17 cellular contexts compared by ENCODE assay signal in the genomic region with DNA sequence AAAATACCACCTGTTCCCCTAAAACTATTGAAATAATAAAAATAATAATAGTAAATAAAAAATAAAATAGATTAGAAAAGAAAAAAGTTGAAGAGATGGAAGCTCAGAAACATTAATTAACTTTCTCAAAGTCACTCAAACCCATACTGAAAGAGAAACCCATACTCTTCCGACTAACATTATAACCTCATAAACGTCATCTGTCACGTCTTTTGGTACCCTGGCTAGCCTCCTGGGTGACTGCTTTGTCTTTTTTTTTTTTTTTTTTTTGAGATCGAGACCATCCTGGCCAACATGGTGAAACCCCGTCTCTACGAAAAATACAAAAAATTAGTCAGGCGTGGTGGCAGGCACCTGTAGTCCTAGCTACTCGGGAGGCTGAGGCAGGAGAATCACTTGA. TPM values are rescaled to one million over a fixed set of nuclear protein-coding genes. Genes with fewer than 3 reads are reported as not detected.
DNase-seq lines count a peak whose midpoint lies in the region; ATAC-seq lines count a peak whose summit lies in the region.
"Had no signal": no experiment of that assay in that cellular context is flagged by ENCODE, and none has a peak within 500 bp of the region (broad histone marks: within the 10 kb centered on the region; RNA-seq: fewer than 3 reads in every experiment).

No MANE protein-coding gene starts in this region.

- no peaks in the 10 kb centered on the region for H3K27me3 Mint-ChIP-seq in activated CD8-positive, alpha-beta memory T cell treated with anti-CD3 and anti-CD28 coated beads, Interleukin-2, amount 10 ng/mL, durations not matched to agents 7 days and 5 days
- no peaks in the 10 kb centered on the region for H3K27me3 Mint-ChIP-seq in CD8-positive, alpha-beta memory T cell
- H3K27me3 Mint-ChIP-seq in activated T-helper 2 cell treated with anti-CD3 and anti-CD28 coated beads, Interferon-gamma antibody, Interleukin-2, Interleukin-4, amounts not matched to agents 10 μg/mL and 5 μg/mL and 100 μg/mL, durations not matched to agents 14 hours and 24 hours and 36 hours (ENCODE audit: low read depth) = no peaks in the 10 kb centered on the region
- no peaks in the 10 kb centered on the region for H3K27me3 Mint-ChIP-seq in naive thymus-derived CD8-positive, alpha-beta T cell

- H3K27me3 ChIP-seq in CD8-positive, alpha-beta memory T cell (ENCODE audit: insufficient read depth, low read length, poor library complexity, severe bottlenecking) = no peaks in the 10 kb centered on the region
- H3K27me3 ChIP-seq: BLaER1 had no signal

- peak overlapping the region; percentile 83 for H3K27ac Mint-ChIP-seq in activated CD8-positive, alpha-beta memory T cell treated with anti-CD3 and anti-CD28 coated beads, Interleukin-2, amount 10 ng/mL, durations not matched to agents 7 days and 5 days
- peak overlapping the region; percentile 86 to 100 (median 94) for H3K27ac Mint-ChIP-seq in CD8-positive, alpha-beta memory T cell
- no peak overlapping the region for H3K27ac Mint-ChIP-seq in activated T-helper 2 cell treated with anti-CD3 and anti-CD28 coated beads, Interferon-gamma antibody, Interleukin-2, Interleukin-4, amounts not matched to agents 10 μg/mL and 5 μg/mL and 100 μg/mL, durations not matched to agents 14 hours and 24 hours and 36 hours
- peak overlapping the region; percentile 29 to 97 (median 77) for H3K27ac Mint-ChIP-seq in naive thymus-derived CD8-positive, alpha-beta T cell

- H3K27ac ChIP-seq in CD8-positive, alpha-beta memory T cell (ENCODE audit: low read depth, low read length) = peak overlapping the region; percentile 31
- H3K27ac ChIP-seq: BLaER1 had no signal

- POLR2A ChIA-PET in CD8-positive, alpha-beta memory T cell (lab: Charles Lee) = interaction anchor here (0.5 to 1.9 kb wide), 6 partner anchors 12 to 556 kb away, joined by 3 to 10 read pairs (median 5); partner anchors contain the start of gene SLFN11
- POLR2A ChIA-PET in naive thymus-derived CD8-positive, alpha-beta T cell (lab: Charles Lee) = interaction anchor here (0.6 to 1.5 kb wide), 5 partner anchors 9 to 217 kb away, joined by 3 to 4 read pairs (median 3); no protein-coding TSS in a partner anchor

- H3K9me3 Mint-ChIP-seq in activated CD8-positive, alpha-beta memory T cell treated with anti-CD3 and anti-CD28 coated beads, Interleukin-2, amount 10 ng/mL, durations not matched to agents 7 days and 5 days (ENCODE audit: low read depth) = no peaks in the 10 kb centered on the region
- H3K9me3 Mint-ChIP-seq in CD8-positive, alpha-beta memory T cell = no peaks in the 10 kb centered on the region
- peaks cover 6% of the 10 kb centered on the region for H3K9me3 Mint-ChIP-seq in activated T-helper 2 cell treated with anti-CD3 and anti-CD28 coated beads, Interferon-gamma antibody, Interleukin-2, Interleukin-4, amounts not matched to agents 10 μg/mL and 5 μg/mL and 100 μg/mL, durations not matched to agents 14 hours and 24 hours and 36 hours
- H3K9me3 Mint-ChIP-seq in naive thymus-derived CD8-positive, alpha-beta T cell = peaks cover 0 to 8% (median 0%) of the 10 kb centered on the region in 9 donors

- intact Hi-C loops in activated T-helper 2 cell treated with anti-CD3 and anti-CD28 coated beads, Interferon-gamma antibody, Interleukin-2, Interleukin-4, amounts not matched to agents 10 μg/mL and 5 μg/mL and 100 μg/mL, durations not matched to agents 14 hours and 24 hours and 36 hours (cut with micrococcal nuclease) = loop anchor here (2.0 kb wide), 1 partner anchor 315 kb away; no protein-coding TSS in a partner anchor

- no peak for DNase-seq in activated CD8-positive, alpha-beta memory T cell treated with anti-CD3 and anti-CD28 coated beads, Interleukin-2, amount 10 ng/mL, durations not matched to agents 7 days and 5 days
- DNase-seq in activated CD8-positive, alpha-beta memory T cell treated with anti-CD3 and anti-CD28 coated beads, Interleukin-2, amount 50 U/mL, for 4 hours = no peak
- DNase-seq in CD8-positive, alpha-beta memory T cell = peak in 1 of 5 donors; percentile 57
- no peak for DNase-seq in activated T-helper 2 cell treated with anti-CD3 and anti-CD28 coated beads, Interferon-gamma antibody, Interleukin-2, Interleukin-4, amounts not matched to agents 10 μg/mL and 5 μg/mL and 100 μg/mL, durations not matched to agents 14 hours and 24 hours and 36 hours (ENCODE audit: low spot score)
- DNase-seq in naive thymus-derived CD8-positive, alpha-beta T cell = no peak
- DNase-seq in HuH-7 (ENCODE audit: low spot score) (no peak), SKM-1 treated with dmso at 0.1 percent for 144 hours (lab: John Stamatoyannopoulos, UW; ENCODE audit: unreplicated experiment) (no peak), kidney tubule cell (ENCODE audit: low spot score) (no peak)
- DNase-seq: DMS 273 treated with DMSO at 0.1 percent for 48 hours, GDM1, HCEC 1CT, NCI-H1417, NCI-H187 treated with DMSO at 0.1 percent for 48 hours, OCI-M1 had no signal

- CTCF ChIA-PET in activated CD8-positive, alpha-beta memory T cell treated with anti-CD3 and anti-CD28 coated beads, Interleukin-2, amount 10 ng/mL, durations not matched to agents 7 days and 5 days (lab: Charles Lee) = interaction anchor here (0.7 to 1.3 kb wide), 3 partner anchors 90 to 218 kb away, joined by 3 read pairs; no protein-coding TSS in a partner anchor
- CTCF ChIA-PET in CD8-positive, alpha-beta memory T cell (lab: Charles Lee) = interaction anchor here (0.6 to 13.3 kb wide), 2 partner anchors 42 to 217 kb away, joined by 5 to 167 read pairs; no protein-coding TSS in a partner anchor

- H3K4me1 ChIP-seq in CD8-positive, alpha-beta memory T cell (ENCODE audit: insufficient read depth, low read length) = peaks cover 52% of the 10 kb centered on the region
- H3K4me1 ChIP-seq: BLaER1 had no signal

- H3K4me3 Mint-ChIP-seq in activated CD8-positive, alpha-beta memory T cell treated with anti-CD3 and anti-CD28 coated beads, Interleukin-2, amount 10 ng/mL, durations not matched to agents 7 days and 5 days = peak overlapping the region; percentile 70
- H3K4me3 Mint-ChIP-seq in CD8-positive, alpha-beta memory T cell = peak overlapping the region; percentile 71 to 87 (median 84)
- H3K4me3 Mint-ChIP-seq in activated T-helper 2 cell treated with anti-CD3 and anti-CD28 coated beads, Interferon-gamma antibody, Interleukin-2, Interleukin-4, amounts not matched to agents 10 μg/mL and 5 μg/mL and 100 μg/mL, durations not matched to agents 14 hours and 24 hours and 36 hours (ENCODE audit: low read depth) = peak overlapping the region; percentile 34
- H3K4me3 Mint-ChIP-seq in naive thymus-derived CD8-positive, alpha-beta T cell = peak overlapping the region in 9 of 10 donors; percentile 13 to 83 (median 69)

- ATAC-seq in activated CD8-positive, alpha-beta memory T cell treated with anti-CD3 and anti-CD28 coated beads, Interleukin-2, amount 10 ng/mL, durations not matched to agents 7 days and 5 days = peak; percentile 61
- ATAC-seq in naive thymus-derived CD8-positive, alpha-beta T cell = no peak
- ATAC-seq: GM12878 had no signal

- H3K36me3 Mint-ChIP-seq in activated CD8-positive, alpha-beta memory T cell treated with anti-CD3 and anti-CD28 coated beads, Interleukin-2, amount 10 ng/mL, durations not matched to agents 7 days and 5 days = peaks cover 82% of the 10 kb centered on the region
- peaks cover 17 to 42% (median 18%) of the 10 kb centered on the region in 3 donors for H3K36me3 Mint-ChIP-seq in CD8-positive, alpha-beta memory T cell
- peaks cover 69% of the 10 kb centered on the region for H3K36me3 Mint-ChIP-seq in activated T-helper 2 cell treated with anti-CD3 and anti-CD28 coated beads, Interferon-gamma antibody, Interleukin-2, Interleukin-4, amounts not matched to agents 10 μg/mL and 5 μg/mL and 100 μg/mL, durations not matched to agents 14 hours and 24 hours and 36 hours (ENCODE audit: low read depth)
- peaks cover 11 to 43% (median 33%) of the 10 kb centered on the region in 3 donors for H3K36me3 Mint-ChIP-seq in naive thymus-derived CD8-positive, alpha-beta T cell

- no peaks in the 10 kb centered on the region for H3K9me3 ChIP-seq in CD8-positive, alpha-beta memory T cell (ENCODE audit: low read length)
- H3K9me3 ChIP-seq: BLaER1 had no signal

- no peak overlapping the region for H3K4me3 ChIP-seq in CD8-positive, alpha-beta memory T cell (ENCODE audit: low read length)
- H3K4me3 ChIP-seq: BLaER1, GM12878 had no signal

- H3K4me1 Mint-ChIP-seq in activated CD8-positive, alpha-beta memory T cell treated with anti-CD3 and anti-CD28 coated beads, Interleukin-2, amount 10 ng/mL, durations not matched to agents 7 days and 5 days = peaks cover 71% of the 10 kb centered on the region
- peaks cover 70 to 90% (median 86%) of the 10 kb centered on the region in 3 donors for H3K4me1 Mint-ChIP-seq in CD8-positive, alpha-beta memory T cell
- H3K4me1 Mint-ChIP-seq in activated T-helper 2 cell treated with anti-CD3 and anti-CD28 coated beads, Interferon-gamma antibody, Interleukin-2, Interleukin-4, amounts not matched to agents 10 μg/mL and 5 μg/mL and 100 μg/mL, durations not matched to agents 14 hours and 24 hours and 36 hours (ENCODE audit: low read depth) = peaks cover 61% of the 10 kb centered on the region
- peaks cover 49 to 86% (median 79%) of the 10 kb centered on the region in 4 donors for H3K4me1 Mint-ChIP-seq in naive thymus-derived CD8-positive, alpha-beta T cell

- H3K36me3 ChIP-seq in CD8-positive, alpha-beta memory T cell (ENCODE audit: insufficient read depth, low read length) = no peaks in the 10 kb centered on the region
- H3K36me3 ChIP-seq: BLaER1 had no signal

RNA-seq across cellular contexts. Expression of gene SLFN12L, which starts 7.6 kb away (rescaled TPM):
- total RNA-seq in activated CD8-positive, alpha-beta memory T cell treated with anti-CD3 and anti-CD28 coated beads, Interleukin-2, amount 10 ng/mL, durations not matched to agents 7 days and 5 days = 100 to 1,000 TPM in 1 of 2 experiments, 10 to 100 TPM in 1; 95.4 to 197 TPM
- 10 to 100 TPM; 48.8 to 50.8 TPM for total RNA-seq in CD8-positive, alpha-beta memory T cell
- polyA plus RNA-seq in CD8-positive, alpha-beta memory T cell = 27.5 TPM
- 37.8 and 41.9 TPM in 2 replicates for total RNA-seq in activated T-helper 2 cell treated with anti-CD3 and anti-CD28 coated beads, Interferon-gamma antibody, Interleukin-2, Interleukin-4, amounts not matched to agents 10 μg/mL and 5 μg/mL and 100 μg/mL, durations not matched to agents 14 hours and 24 hours and 36 hours
- 10 to 100 TPM; 44.7 to 51.1 TPM for total RNA-seq in naive thymus-derived CD8-positive, alpha-beta T cell
- polyA plus RNA-seq in naive thymus-derived CD8-positive, alpha-beta T cell = 10 to 100 TPM in 2 of 3 donors, 1 to 10 TPM in 1; 9.6 to 12.3 (median 10.9) TPM
- total RNA-seq: RPMI7951 had no signal

RNA-seq across cellular contexts. Expression of gene SLFN14, which starts 30.8 kb away (rescaled TPM):
- total RNA-seq in activated CD8-positive, alpha-beta memory T cell treated with anti-CD3 and anti-CD28 coated beads, Interleukin-2, amount 10 ng/mL, durations not matched to agents 7 days and 5 days = under 1 TPM in 1 of 2 experiments, not detected in 1; 0.07 TPM
- under 1 TPM; 0.15 to 0.16 TPM for total RNA-seq in CD8-positive, alpha-beta memory T cell
- 0.13 TPM for polyA plus RNA-seq in CD8-positive, alpha-beta memory T cell
- total RNA-seq in activated T-helper 2 cell treated with anti-CD3 and anti-CD28 coated beads, Interferon-gamma antibody, Interleukin-2, Interleukin-4, amounts not matched to agents 10 μg/mL and 5 μg/mL and 100 μg/mL, durations not matched to agents 14 hours and 24 hours and 36 hours = not detected in 2 replicates
- not detected for total RNA-seq in naive thymus-derived CD8-positive, alpha-beta T cell
- under 1 TPM; 0.06 to 0.33 (median 0.13) TPM for polyA plus RNA-seq in naive thymus-derived CD8-positive, alpha-beta T cell
- total RNA-seq: RPMI7951 had no signal

RNA-seq across cellular contexts. Expression of gene PEX12, which starts 48.5 kb away (rescaled TPM):
- total RNA-seq in activated CD8-positive, alpha-beta memory T cell treated with anti-CD3 and anti-CD28 coated beads, Interleukin-2, amount 10 ng/mL, durations not matched to agents 7 days and 5 days = 1 to 10 TPM; 3.9 to 4.6 TPM
- 1 to 10 TPM; 8.3 to 8.5 TPM for total RNA-seq in CD8-positive, alpha-beta memory T cell
- 2.0 TPM for polyA plus RNA-seq in CD8-positive, alpha-beta memory T cell
- 4.5 and 4.8 TPM in 2 replicates for total RNA-seq in activated T-helper 2 cell treated with anti-CD3 and anti-CD28 coated beads, Interferon-gamma antibody, Interleukin-2, Interleukin-4, amounts not matched to agents 10 μg/mL and 5 μg/mL and 100 μg/mL, durations not matched to agents 14 hours and 24 hours and 36 hours
- 1 to 10 TPM; 6.8 TPM for total RNA-seq in naive thymus-derived CD8-positive, alpha-beta T cell
- 1 to 10 TPM; 1.7 to 2.5 (median 1.9) TPM for polyA plus RNA-seq in naive thymus-derived CD8-positive, alpha-beta T cell

RNA-seq across cellular contexts. Expression of gene AP2B1, which starts 57.3 kb away (rescaled TPM):
- total RNA-seq in activated CD8-positive, alpha-beta memory T cell treated with anti-CD3 and anti-CD28 coated beads, Interleukin-2, amount 10 ng/mL, durations not matched to agents 7 days and 5 days = 100 to 1,000 TPM; 166 to 184 TPM
- 100 to 1,000 TPM; 163 to 178 TPM for total RNA-seq in CD8-positive, alpha-beta memory T cell
- 67.9 TPM for polyA plus RNA-seq in CD8-positive, alpha-beta memory T cell
- total RNA-seq in activated T-helper 2 cell treated with anti-CD3 and anti-CD28 coated beads, Interferon-gamma antibody, Interleukin-2, Interleukin-4, amounts not matched to agents 10 μg/mL and 5 μg/mL and 100 μg/mL, durations not matched to agents 14 hours and 24 hours and 36 hours = 177 and 194 TPM in 2 replicates
- 100 to 1,000 TPM; 140 to 150 TPM for total RNA-seq in naive thymus-derived CD8-positive, alpha-beta T cell
- polyA plus RNA-seq in naive thymus-derived CD8-positive, alpha-beta T cell = 10 to 100 TPM; 50.3 to 65.7 (median 52.0) TPM

Comparison
In these comparisons a context has a peak if more than half of its experiments do, and no peak if none do; other contexts are left out.
1. H3K4me3 Mint-ChIP-seq: peak in every context shown above with its lines; median percentile 84 in CD8-positive, alpha-beta memory T cell; 70 in activated CD8-positive, alpha-beta memory T cell treated with anti-CD3 and anti-CD28 coated beads, Interleukin-2, amount 10 ng/mL, durations not matched to agents 7 days and 5 days; 69 in naive thymus-derived CD8-positive, alpha-beta T cell; 34 in activated T-helper 2 cell treated with anti-CD3 and anti-CD28 coated beads, Interferon-gamma antibody, Interleukin-2, Interleukin-4, amounts not matched to agents 10 μg/mL and 5 μg/mL and 100 μg/mL, durations not matched to agents 14 hours and 24 hours and 36 hours.